21 cellular contexts compared by ENCODE assay signal in the genomic region with DNA sequence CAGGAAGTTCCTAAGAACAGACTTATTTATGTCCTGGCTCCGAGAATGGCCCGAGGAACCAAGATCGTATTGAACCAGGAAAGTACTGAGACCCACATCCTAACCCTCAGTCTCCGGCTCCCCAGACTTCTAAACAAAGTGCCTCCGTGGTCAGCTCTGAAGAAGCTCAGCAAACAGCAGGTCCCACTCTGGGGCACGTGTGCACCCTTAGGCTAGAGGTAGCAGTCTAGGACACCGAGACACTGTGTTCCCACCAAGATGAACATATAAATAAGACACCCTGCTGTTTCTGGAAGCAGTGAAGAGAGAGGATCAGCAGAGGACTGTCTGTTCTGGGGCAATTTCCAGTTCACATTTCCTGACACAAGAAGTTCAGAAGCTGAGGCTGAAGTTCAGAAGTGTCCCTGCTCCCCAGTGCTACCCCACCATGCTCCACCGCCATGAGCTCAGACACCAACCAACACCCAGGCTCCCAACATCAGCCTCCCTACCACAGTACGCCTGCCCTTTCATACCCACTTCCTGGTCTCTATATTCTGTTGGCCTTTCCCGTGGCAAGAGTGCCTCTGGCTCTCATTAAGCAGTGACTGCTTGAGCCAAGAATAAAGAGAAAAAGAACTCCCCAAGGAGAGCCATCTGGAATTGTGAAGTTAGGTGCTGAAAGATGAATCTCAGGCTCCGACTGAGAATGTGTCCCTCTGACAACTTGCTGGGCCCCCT.
DNase-seq lines count a peak whose midpoint lies in the region; TF ChIP-seq lines count a peak whose summit lies in the region.
"Had no signal": no experiment of that assay in that cellular context is flagged by ENCODE, and none has a peak within 500 bp of the region (broad histone marks: within the 10 kb centered on the region; RNA-seq: fewer than 3 reads in every experiment).

No MANE protein-coding gene starts in this region.

- H3K27ac Mint-ChIP-seq in activated CD4-positive, alpha-beta memory T cell treated with anti-CD3 and anti-CD28 coated beads, Interleukin-2, amount 10 ng/mL, durations not matched to agents 7 days and 5 days: no peak overlapping the region
- H3K27ac Mint-ChIP-seq in progenitor cell of endocrine pancreas: no peak overlapping the region
- H3K27ac Mint-ChIP-seq: nephron progenitor cell; stimulated activated effector memory CD8-positive, alpha-beta T cell treated with anti-CD3 and anti-CD28 coated beads, Interleukin-12 subunit alpha, Interleukin-12 subunit beta, amount 100 ng/mL, for 72 hours had no signal

- no peaks in the 10 kb centered on the region for H3K27me3 Mint-ChIP-seq in activated CD4-positive, alpha-beta memory T cell treated with anti-CD3 and anti-CD28 coated beads, Interleukin-2, amount 10 ng/mL, durations not matched to agents 7 days and 5 days
- H3K27me3 Mint-ChIP-seq in progenitor cell of endocrine pancreas: peaks cover 25% of the 10 kb centered on the region

- no peaks in the 10 kb centered on the region for H3K36me3 ChIP-seq in stomach smooth muscle (ENCODE audit: control insufficient read depth in 2 of 2, insufficient read depth in 2 of 2, low read length in 2 of 2)

- no peaks in the 10 kb centered on the region for H3K36me3 Mint-ChIP-seq in activated CD4-positive, alpha-beta memory T cell treated with anti-CD3 and anti-CD28 coated beads, Interleukin-2, amount 10 ng/mL, durations not matched to agents 7 days and 5 days (ENCODE audit: low read depth)
- H3K36me3 Mint-ChIP-seq in progenitor cell of endocrine pancreas (ENCODE audit: insufficient read depth): no peaks in the 10 kb centered on the region
- H3K36me3 Mint-ChIP-seq: CD14-positive monocyte; stimulated activated effector memory CD8-positive, alpha-beta T cell treated with anti-CD3 and anti-CD28 coated beads, Interleukin-12 subunit alpha, Interleukin-12 subunit beta, amount 100 ng/mL, for 72 hours had no signal

- H3K27ac ChIP-seq in C4-2B (peak overlapping the region; percentile 36; the same call in 1 of the 2 replicates), cingulate gyrus (ENCODE audit: low read depth, low read length) (peak overlapping the region; percentile 10), layer of hippocampus (ENCODE audit: low read depth, low read length) (peak overlapping the region; percentile 40), stomach smooth muscle (ENCODE audit: low read length) (peak overlapping the region; percentile 11)

- H3K9ac ChIP-seq in stomach smooth muscle (ENCODE audit: low read length in 2 of 2): no peak overlapping the region

- no peaks in the 10 kb centered on the region for H3K4me1 Mint-ChIP-seq in activated CD4-positive, alpha-beta memory T cell treated with anti-CD3 and anti-CD28 coated beads, Interleukin-2, amount 10 ng/mL, durations not matched to agents 7 days and 5 days
- no peaks in the 10 kb centered on the region for H3K4me1 Mint-ChIP-seq in progenitor cell of endocrine pancreas (ENCODE audit: low read depth)
- H3K4me1 Mint-ChIP-seq: CD14-positive monocyte; stimulated activated effector memory CD8-positive, alpha-beta T cell treated with anti-CD3 and anti-CD28 coated beads, Interleukin-12 subunit alpha, Interleukin-12 subunit beta, amount 100 ng/mL, for 72 hours had no signal

- H3K27me3 ChIP-seq in layer of hippocampus (ENCODE audit: control insufficient read depth, insufficient read depth, low read length) (no peaks in the 10 kb centered on the region), stomach smooth muscle (ENCODE audit: control insufficient read depth in 1 of 2, insufficient read depth in 2 of 2, low read length in 2 of 2) (no peaks in the 10 kb centered on the region)

- H3K4me3 ChIP-seq in stomach smooth muscle (ENCODE audit: low read length in 2 of 2): no peak overlapping the region

- no peaks in the 10 kb centered on the region for H3K9me3 Mint-ChIP-seq in activated CD4-positive, alpha-beta memory T cell treated with anti-CD3 and anti-CD28 coated beads, Interleukin-2, amount 10 ng/mL, durations not matched to agents 7 days and 5 days
- no peaks in the 10 kb centered on the region for H3K9me3 Mint-ChIP-seq in progenitor cell of endocrine pancreas (ENCODE audit: low read depth)
- H3K9me3 Mint-ChIP-seq: nephron progenitor cell; stimulated activated effector memory CD8-positive, alpha-beta T cell treated with anti-CD3 and anti-CD28 coated beads, Interleukin-12 subunit alpha, Interleukin-12 subunit beta, amount 100 ng/mL, for 72 hours had no signal

- DNase-seq in NK-92 treated with Interleukin-12 subunit alpha and Interleukin-12 subunit beta, amount 100 ng/mL, for 24 hours (lab: John Stamatoyannopoulos, UW): no peak
- DNase-seq in activated effector memory CD4-positive, alpha-beta T cell treated with anti-CD3 and anti-CD28 coated beads, Interleukin-2, amount 50 U/mL, for 16 hours: no peak
- DNase-seq in activated CD4-positive, alpha-beta memory T cell treated with anti-CD3 and anti-CD28 coated beads, Interleukin-2, amount 10 ng/mL, durations not matched to agents 7 days and 5 days: no peak
- no peak for DNase-seq in progenitor cell of endocrine pancreas (ENCODE audit: low spot score, unreplicated experiment)
- DNase-seq: activated CD4-positive, alpha-beta T cell treated with anti-CD3 and anti-CD28 coated beads for 4 hours; activated effector memory CD4-positive, alpha-beta T cell treated with Interleukin-2 at 50 U/mL for 16 hours; amniotic stem cell; DMS153; GDM1; H7; hypothalamus; NCI-H1417 treated with DMSO at 0.1 percent for 48 hours; NCI-H524 treated with DMSO at 0.1 percent for 48 hours; nephron progenitor cell; SW 1271 had no signal

- TF ChIP-seq CTCF in C4-2B (conservative IDR thresholded peaks at IDR 0.05) (no peak), progenitor cell of endocrine pancreas (IDR thresholded peaks at IDR 0.05; ENCODE audit: unreplicated experiment) (no peak)

- peaks cover 8% of the 10 kb centered on the region for H3K4me1 ChIP-seq in stomach smooth muscle (ENCODE audit: control insufficient read depth, insufficient read depth, low read length)

- CTCF ChIA-PET in activated CD4-positive, alpha-beta memory T cell treated with anti-CD3 and anti-CD28 coated beads, Interleukin-2, amount 10 ng/mL, durations not matched to agents 7 days and 5 days (lab: Charles Lee): no interaction called here

- H3K4me3 Mint-ChIP-seq in activated CD4-positive, alpha-beta memory T cell treated with anti-CD3 and anti-CD28 coated beads, Interleukin-2, amount 10 ng/mL, durations not matched to agents 7 days and 5 days: no peak overlapping the region
- no peak overlapping the region for H3K4me3 Mint-ChIP-seq in progenitor cell of endocrine pancreas (ENCODE audit: low read depth)
- H3K4me3 Mint-ChIP-seq: CD14-positive monocyte; nephron progenitor cell; stimulated activated effector memory CD8-positive, alpha-beta T cell treated with anti-CD3 and anti-CD28 coated beads, Interleukin-12 subunit alpha, Interleukin-12 subunit beta, amount 100 ng/mL, for 72 hours had no signal

- POLR2A ChIA-PET in activated CD4-positive, alpha-beta memory T cell treated with anti-CD3 and anti-CD28 coated beads, Interleukin-2, amount 10 ng/mL, durations not matched to agents 7 days and 5 days (lab: Charles Lee): no interaction called here

- no peaks in the 10 kb centered on the region for H3K9me3 ChIP-seq in stomach smooth muscle (ENCODE audit: control insufficient read depth in 2 of 2, low read length in 2 of 2)
